ENCODE assay signal across 14 cellular contexts in the genomic region with DNA sequence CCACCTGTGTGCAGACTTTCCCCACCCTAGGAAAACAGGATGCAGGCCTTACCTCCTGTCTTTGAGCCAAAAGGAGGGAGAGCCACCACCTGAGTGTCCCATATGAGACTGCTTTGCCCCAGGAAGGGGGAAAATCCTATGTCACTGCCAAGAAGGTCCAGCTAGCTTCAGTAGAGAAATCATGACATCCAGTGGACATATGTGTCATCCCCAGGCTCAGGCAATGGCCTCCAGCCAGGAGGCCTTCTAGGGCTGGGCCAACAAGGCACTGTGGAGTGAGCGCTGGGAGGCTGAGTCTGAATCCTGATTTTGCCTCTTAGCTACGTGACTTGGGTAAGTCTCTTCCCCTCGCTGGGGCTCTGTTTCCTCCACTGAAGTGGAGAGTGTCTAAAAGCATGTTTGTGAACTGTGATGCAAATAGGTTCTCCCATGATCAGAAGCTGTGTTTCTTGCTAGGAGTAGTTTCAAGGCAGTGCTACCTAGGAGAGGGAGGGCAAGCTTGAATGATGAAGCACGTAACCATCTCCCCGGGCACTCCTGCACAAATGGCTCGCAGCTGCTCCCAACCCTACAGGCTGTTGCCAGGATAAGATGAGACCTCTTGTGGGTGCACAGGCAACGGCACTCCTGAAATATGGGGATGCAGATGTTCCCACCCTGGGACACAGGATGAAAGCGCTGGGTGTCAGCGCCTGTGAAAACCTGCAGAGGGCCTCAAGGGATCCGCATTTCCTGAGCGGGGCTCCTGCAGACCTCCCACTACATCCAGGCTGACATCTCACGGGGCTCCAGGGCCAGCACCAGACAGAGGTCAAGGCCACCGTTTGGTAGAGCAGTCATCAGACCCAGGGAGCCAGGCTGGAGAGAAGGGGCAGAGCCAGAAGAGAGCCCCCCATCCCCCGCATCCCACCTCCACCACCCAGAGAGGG.
DNase-seq lines count a peak whose midpoint lies in the region; ATAC-seq, FAIRE-seq and TF ChIP-seq lines count a peak whose summit lies in the region.
"Had no signal": no experiment of that assay in that cellular context is flagged by ENCODE, and none has a peak within 500 bp of the region (broad histone marks: within the 10 kb centered on the region; RNA-seq: fewer than 3 reads in every experiment).

No MANE protein-coding gene starts in this region.

- H3K27ac Mint-ChIP-seq in activated T-helper 1 cell treated with anti-CD3 and anti-CD28 coated beads, Interleukin-12 subunit alpha, Interleukin-12 subunit beta, Interleukin-2, Interleukin-4 antibody, amounts not matched to agents 30 ng/mL and 10 ng/mL and 1 ng/mL, durations not matched to agents 14 hours and 24 hours and 36 hours: peak overlapping the region; percentile 29
- H3K27ac Mint-ChIP-seq in type B pancreatic cell: no peak overlapping the region

- H3K27ac ChIP-seq in left ventricle myocardium inferior (replicated peaks): peak overlapping the region; percentile 16
- H3K27ac ChIP-seq: tibial nerve had no signal

- H3K27me3 Mint-ChIP-seq in activated T-helper 1 cell treated with anti-CD3 and anti-CD28 coated beads, Interleukin-12 subunit alpha, Interleukin-12 subunit beta, Interleukin-2, Interleukin-4 antibody, amounts not matched to agents 30 ng/mL and 10 ng/mL and 1 ng/mL, durations not matched to agents 14 hours and 24 hours and 36 hours (ENCODE audit: insufficient read depth): no peaks in the 10 kb centered on the region
- H3K27me3 Mint-ChIP-seq in type B pancreatic cell: peaks cover 3% of the 10 kb centered on the region

- no peak for ATAC-seq in GM21367 (IDR thresholded peaks at IDR 0.05; ENCODE audit: unreplicated experiment)

- no peaks in the 10 kb centered on the region for H3K4me1 Mint-ChIP-seq in activated T-helper 1 cell treated with anti-CD3 and anti-CD28 coated beads, Interleukin-12 subunit alpha, Interleukin-12 subunit beta, Interleukin-2, Interleukin-4 antibody, amounts not matched to agents 30 ng/mL and 10 ng/mL and 1 ng/mL, durations not matched to agents 14 hours and 24 hours and 36 hours (ENCODE audit: low read depth)
- peaks cover 30% of the 10 kb centered on the region for H3K4me1 Mint-ChIP-seq in type B pancreatic cell (ENCODE audit: unreplicated experiment)

- no peaks in the 10 kb centered on the region for H3K9me3 ChIP-seq in left ventricle myocardium inferior (replicated peaks)
- H3K9me3 ChIP-seq: tibial nerve had no signal

- no peak overlapping the region for H3K4me3 ChIP-seq in left ventricle myocardium inferior
- H3K4me3 ChIP-seq: tibial nerve had no signal

- no peaks in the 10 kb centered on the region for H3K36me3 ChIP-seq in left ventricle myocardium inferior

- intact Hi-C loops in activated T-helper 1 cell treated with anti-CD3 and anti-CD28 coated beads, Interleukin-12 subunit alpha, Interleukin-12 subunit beta, Interleukin-2, Interleukin-4 antibody, amounts not matched to agents 30 ng/mL and 10 ng/mL and 1 ng/mL, durations not matched to agents 14 hours and 24 hours and 36 hours (cut with micrococcal nuclease): no loop called here
- intact Hi-C loops in left ventricle myocardium inferior (cut with micrococcal nuclease): no loop called here

- no peak overlapping the region for H3K4me3 Mint-ChIP-seq in activated T-helper 1 cell treated with anti-CD3 and anti-CD28 coated beads, Interleukin-12 subunit alpha, Interleukin-12 subunit beta, Interleukin-2, Interleukin-4 antibody, amounts not matched to agents 30 ng/mL and 10 ng/mL and 1 ng/mL, durations not matched to agents 14 hours and 24 hours and 36 hours
- no peak overlapping the region for H3K4me3 Mint-ChIP-seq in type B pancreatic cell
- H3K4me3 Mint-ChIP-seq: nephron had no signal

- H3K9me3 Mint-ChIP-seq in activated T-helper 1 cell treated with anti-CD3 and anti-CD28 coated beads, Interleukin-12 subunit alpha, Interleukin-12 subunit beta, Interleukin-2, Interleukin-4 antibody, amounts not matched to agents 30 ng/mL and 10 ng/mL and 1 ng/mL, durations not matched to agents 14 hours and 24 hours and 36 hours: no peaks in the 10 kb centered on the region
- peaks cover 4% of the 10 kb centered on the region for H3K9me3 Mint-ChIP-seq in type B pancreatic cell
- H3K9me3 Mint-ChIP-seq: nephron had no signal

- peak; percentile 25 to 41 for DNase-seq in SHP77 (lab: John Stamatoyannopoulos, UW)
- DNase-seq in SHP77 treated with DMSO at 0.1 percent for 48 hours (lab: John Stamatoyannopoulos, UW): no peak
- DNase-seq in activated T-helper 1 cell treated with anti-CD3 and anti-CD28 coated beads, Interleukin-12 subunit alpha, Interleukin-12 subunit beta, Interleukin-2, Interleukin-4 antibody, amounts not matched to agents 30 ng/mL and 10 ng/mL and 1 ng/mL, durations not matched to agents 14 hours and 24 hours and 36 hours (ENCODE audit: low spot score): no peak
- peak; percentile 51 for DNase-seq in left ventricle myocardium inferior
- DNase-seq in type B pancreatic cell (ENCODE audit: extremely low spot score, unreplicated experiment): no peak
- DNase-seq in GM19239 (ENCODE audit: insufficient read length, low spot score): no peak
- DNase-seq in NCI-H226: no peak
- DNase-seq: ACHN; activated CD8-positive, alpha-beta memory T cell treated with anti-CD3 and anti-CD28 coated beads for 24 hours; anterior cingulate cortex; MM.1S had no signal

- TF ChIP-seq CTCF in left ventricle myocardium inferior (IDR thresholded peaks at IDR 0.05; ENCODE audit: borderline replicate concordance) (peak; percentile 59), type B pancreatic cell (conservative IDR thresholded peaks at IDR 0.05) (peak; percentile 12)

- H3K4me1 ChIP-seq in left ventricle myocardium inferior: peaks cover 48% of the 10 kb centered on the region

- no peaks in the 10 kb centered on the region for H3K36me3 Mint-ChIP-seq in activated T-helper 1 cell treated with anti-CD3 and anti-CD28 coated beads, Interleukin-12 subunit alpha, Interleukin-12 subunit beta, Interleukin-2, Interleukin-4 antibody, amounts not matched to agents 30 ng/mL and 10 ng/mL and 1 ng/mL, durations not matched to agents 14 hours and 24 hours and 36 hours (ENCODE audit: low read depth)
- H3K36me3 Mint-ChIP-seq in type B pancreatic cell: peaks cover 4% of the 10 kb centered on the region

- no peak for FAIRE-seq in GM19239 (lab: Jason Lieb, UNC)

- no peaks in the 10 kb centered on the region for H3K27me3 ChIP-seq in left ventricle myocardium inferior (ENCODE audit: low read depth)
- H3K27me3 ChIP-seq: tibial nerve had no signal

Comparison
In these comparisons a context has a peak if more than half of its experiments do, and no peak if none do; other contexts are left out.
1. DNase-seq: peak in SHP77 (2 of 2) and left ventricle myocardium inferior (single experiment); none in SHP77 treated with DMSO at 0.1 percent for 48 hours (single experiment), activated T-helper 1 cell treated with anti-CD3 and anti-CD28 coated beads, Interleukin-12 subunit alpha, Interleukin-12 subunit beta, Interleukin-2, Interleukin-4 antibody, amounts not matched to agents 30 ng/mL and 10 ng/mL and 1 ng/mL, durations not matched to agents 14 hours and 24 hours and 36 hours (single experiment), type B pancreatic cell (single experiment), GM19239 (single experiment) and NCI-H226 (single experiment).